Comparison of ENCODE assay signal across 9 cellular contexts in genomic region chr6:158605266-158605878, GRCh38. TPM values are rescaled to one million over a fixed set of nuclear protein-coding genes. Genes with fewer than 3 reads are reported as not detected.
DNase-seq lines count a peak whose midpoint lies in the region; ATAC-seq and TF ChIP-seq lines count a peak whose summit lies in the region.
"Had no signal": no experiment of that assay in that cellular context is flagged by ENCODE, and none has a peak within 500 bp of the region (broad histone marks: within the 10 kb centered on the region; RNA-seq: fewer than 3 reads in every experiment).

No MANE protein-coding gene starts in this region.

- H3K4me1 Mint-ChIP-seq in activated naive CD8-positive, alpha-beta T cell treated with anti-CD3 and anti-CD28 coated beads for 36 hours = no peaks in the 10 kb centered on the region
- peaks cover 3% of the 10 kb centered on the region for H3K4me1 Mint-ChIP-seq in progenitor cell of endocrine pancreas (ENCODE audit: low read depth)

- H3K27ac Mint-ChIP-seq in activated naive CD8-positive, alpha-beta T cell treated with anti-CD3 and anti-CD28 coated beads for 36 hours = no peak overlapping the region
- no peak overlapping the region for H3K27ac Mint-ChIP-seq in progenitor cell of endocrine pancreas
- H3K27ac Mint-ChIP-seq: dendritic cell treated with granulocyte-macrophage colony-stimulating factor and Interleukin-4, amounts not matched to agents 40 ng/mL and 50 ng/mL, for 4 days had no signal

- intact Hi-C loops in Right ventricle myocardium superior (cut with DNase I) = loop anchor here (10.0 kb wide), 1 partner anchor 381 kb away; no protein-coding TSS in a partner anchor

- peaks cover 22% of the 10 kb centered on the region for H3K36me3 Mint-ChIP-seq in activated naive CD8-positive, alpha-beta T cell treated with anti-CD3 and anti-CD28 coated beads for 36 hours
- peaks cover 25% of the 10 kb centered on the region for H3K36me3 Mint-ChIP-seq in progenitor cell of endocrine pancreas (ENCODE audit: insufficient read depth)

- H3K27me3 Mint-ChIP-seq in activated naive CD8-positive, alpha-beta T cell treated with anti-CD3 and anti-CD28 coated beads for 36 hours = no peaks in the 10 kb centered on the region
- H3K27me3 Mint-ChIP-seq in progenitor cell of endocrine pancreas = no peaks in the 10 kb centered on the region
- H3K27me3 Mint-ChIP-seq: dendritic cell treated with granulocyte-macrophage colony-stimulating factor and Interleukin-4, amounts not matched to agents 40 ng/mL and 50 ng/mL, for 4 days had no signal

- no peaks in the 10 kb centered on the region for H3K9me3 ChIP-seq in MG63

- H3K4me3 Mint-ChIP-seq in activated naive CD8-positive, alpha-beta T cell treated with anti-CD3 and anti-CD28 coated beads for 36 hours = no peak overlapping the region
- H3K4me3 Mint-ChIP-seq in progenitor cell of endocrine pancreas (ENCODE audit: low read depth) = no peak overlapping the region
- H3K4me3 Mint-ChIP-seq: dendritic cell treated with granulocyte-macrophage colony-stimulating factor and Interleukin-4, amounts not matched to agents 40 ng/mL and 50 ng/mL, for 4 days had no signal

- H3K4me3 ChIP-seq in MG63 = no peak overlapping the region

- peaks cover 53% of the 10 kb centered on the region for H3K36me3 ChIP-seq in MG63

- TF ChIP-seq CTCF in progenitor cell of endocrine pancreas (IDR thresholded peaks at IDR 0.05; ENCODE audit: unreplicated experiment) = peak; percentile 72

- no peaks in the 10 kb centered on the region for H3K27me3 ChIP-seq in MG63

- no peaks in the 10 kb centered on the region for H3K9me3 Mint-ChIP-seq in activated naive CD8-positive, alpha-beta T cell treated with anti-CD3 and anti-CD28 coated beads for 36 hours
- no peaks in the 10 kb centered on the region for H3K9me3 Mint-ChIP-seq in progenitor cell of endocrine pancreas (ENCODE audit: low read depth)
- H3K9me3 Mint-ChIP-seq: dendritic cell treated with granulocyte-macrophage colony-stimulating factor and Interleukin-4, amounts not matched to agents 40 ng/mL and 50 ng/mL, for 4 days had no signal

- ATAC-seq in Right ventricle myocardium superior (ENCODE audit: poor library complexity) = peak; percentile 66
- ATAC-seq in GM18511 (IDR thresholded peaks at IDR 0.05; ENCODE audit: unreplicated experiment) = no peak

- DNase-seq in ELF-1 (ENCODE audit: low read depth, low spot score) (peak; percentile 73), MG63 (peak; percentile 49), SK-N-DZ (ENCODE audit: low spot score) (peak; percentile 82), Right ventricle myocardium superior (no peak), progenitor cell of endocrine pancreas (ENCODE audit: low spot score, unreplicated experiment) (peak; percentile 27), T1000 (lab: John Stamatoyannopoulos, UW) (no peak)
- DNase-seq in activated naive CD8-positive, alpha-beta T cell treated with anti-CD3 and anti-CD28 coated beads for 36 hours = peak; percentile 39

RNA-seq across cellular contexts. Expression of gene DYNLT1, which starts 39.2 kb away (rescaled TPM):
- total RNA-seq in MG63 (2014; rRNA removed; shearing (Covaris generic); ENCODE audit: low replicate concordance) = 133 and 182 TPM in 2 replicates
- 333 and 438 TPM in 2 replicates for polyA plus RNA-seq in SK-N-DZ (2014; cell fraction: cytosol; rRNA removed)
- 295 and 313 TPM in 2 replicates for polyA plus RNA-seq in SK-N-DZ (2014; cell fraction: nucleus; rRNA removed)
- total RNA-seq in activated naive CD8-positive, alpha-beta T cell treated with anti-CD3 and anti-CD28 coated beads for 36 hours = 10 to 100 TPM; 70.9 to 74.2 TPM
- total RNA-seq in Right ventricle myocardium superior (128 TPM), progenitor cell of endocrine pancreas (124 and 126 TPM in 2 replicates)

RNA-seq across cellular contexts. Expression of gene SYTL3, which starts 44.5 kb away (rescaled TPM):
- 7.7 and 8.9 TPM in 2 replicates for total RNA-seq in MG63 (2014; rRNA removed; shearing (Covaris generic); ENCODE audit: low replicate concordance)
- polyA plus RNA-seq in SK-N-DZ (2014; cell fraction: cytosol; rRNA removed) = 3.3 and 6.0 TPM in 2 replicates
- polyA plus RNA-seq in SK-N-DZ (2014; cell fraction: nucleus; rRNA removed) = 3.2 and 6.0 TPM in 2 replicates
- 100 to 1,000 TPM in 1 of 2 experiments, 10 to 100 TPM in 1; 97.8 to 101 TPM for total RNA-seq in activated naive CD8-positive, alpha-beta T cell treated with anti-CD3 and anti-CD28 coated beads for 36 hours
- total RNA-seq in Right ventricle myocardium superior (11.7 TPM), progenitor cell of endocrine pancreas (1.6 and 2.1 TPM in 2 replicates)

RNA-seq across cellular contexts. Expression of gene TMEM181, which starts 45.5 kb away (rescaled TPM):
- total RNA-seq in MG63 (2014; rRNA removed; shearing (Covaris generic); ENCODE audit: low replicate concordance) = 19.9 and 20.6 TPM in 2 replicates
- 48.3 and 55.4 TPM in 2 replicates for polyA plus RNA-seq in SK-N-DZ (2014; cell fraction: cytosol; rRNA removed)
- 37.6 and 47.4 TPM in 2 replicates for polyA plus RNA-seq in SK-N-DZ (2014; cell fraction: nucleus; rRNA removed)
- total RNA-seq in activated naive CD8-positive, alpha-beta T cell treated with anti-CD3 and anti-CD28 coated beads for 36 hours = 10 to 100 TPM; 10.1 to 10.5 TPM
- 8.8 TPM for total RNA-seq in Right ventricle myocardium superior
- 33.9 and 35.6 TPM in 2 replicates for total RNA-seq in progenitor cell of endocrine pancreas

Comparison
In these comparisons a context has a peak if more than half of its experiments do, and no peak if none do; other contexts are left out.
1. DNase-seq: peak in ELF-1 (single experiment), MG63 (single experiment), SK-N-DZ (single experiment), activated naive CD8-positive, alpha-beta T cell treated with anti-CD3 and anti-CD28 coated beads for 36 hours (single experiment) and progenitor cell of endocrine pancreas (single experiment); none in Right ventricle myocardium superior (single experiment) and T1000 (single experiment).